Comparison of ENCODE assay signal across 10 cellular contexts in genomic region chr9:133419005-133419404, GRCh38. TPM values are rescaled to one million over a fixed set of nuclear protein-coding genes. Genes with fewer than 3 reads are reported as not detected.
DNase-seq lines count a peak whose midpoint lies in the region; ATAC-seq and TF ChIP-seq lines count a peak whose summit lies in the region.
"Had no signal": no experiment of that assay in that cellular context is flagged by ENCODE, and none has a peak within 500 bp of the region (broad histone marks: within the 10 kb centered on the region; RNA-seq: fewer than 3 reads in every experiment).

No MANE protein-coding gene starts in this region.

- no peak overlapping the region for H2BK15ac ChIP-seq in neuronal stem cell (ENCODE audit: low read length)

- no peak overlapping the region for H2BK120ac ChIP-seq in neuronal stem cell (ENCODE audit: low read depth, low read length)

- no peak overlapping the region for H4K91ac ChIP-seq in neuronal stem cell (ENCODE audit: low read depth, low read length, poor library complexity)

- no peak overlapping the region for H3K27ac ChIP-seq in PC-9
- H3K27ac ChIP-seq in neuronal stem cell (replicated peaks; ENCODE audit: low read length) = no peak overlapping the region

- H4K8ac ChIP-seq in neuronal stem cell (ENCODE audit: low read depth, low read length) = no peak overlapping the region

- H3K79me2 ChIP-seq in PC-9 (ENCODE audit: low read depth) = peaks cover 37% of the 10 kb centered on the region

- DNase-seq in NCI-H2227 (lab: John Stamatoyannopoulos, UW; ENCODE audit: unreplicated experiment) (peak; percentile 21), NCI-H2227 treated with DMSO at 0.1 percent for 48 hours (lab: John Stamatoyannopoulos, UW) (no peak), PC-9 (no peak), neuronal stem cell (ENCODE audit: low spot score) (no peak), kidney glomerular epithelial cell (lab: John Stamatoyannopoulos, UW) (no peak)
- no peak for DNase-seq in effector memory CD8-positive, alpha-beta T cell
- DNase-seq: 8988T had no signal

- peaks cover 40 to 54% of the 10 kb centered on the region in 2 donors for H3K4me1 Mint-ChIP-seq in effector memory CD8-positive, alpha-beta T cell (ENCODE audit: low read depth in 2 of 2)

- peaks cover 21% of the 10 kb centered on the region for H3F3A ChIP-seq in PC-9 (ENCODE audit: insufficient read depth, low read depth)

- ATAC-seq in effector memory CD8-positive, alpha-beta T cell (replicated peaks) = no peak
- ATAC-seq in GM18867 (IDR thresholded peaks at IDR 0.05; ENCODE audit: unreplicated experiment) = no peak
- no peak for ATAC-seq in GM18907 (IDR thresholded peaks at IDR 0.05; ENCODE audit: unreplicated experiment)

- H2BK5ac ChIP-seq in neuronal stem cell (ENCODE audit: low read length) = no peak overlapping the region

- no peak overlapping the region for H3K18ac ChIP-seq in neuronal stem cell (ENCODE audit: low read length)

- H3K27me3 ChIP-seq in PC-9 (ENCODE audit: insufficient read depth, low read depth) (0 out of 2 replicates have a peak, but pooled peaks cover under 1% of the 10 kb centered on the region), neuronal stem cell (ENCODE audit: control insufficient read depth in 3 of 3, insufficient read depth in 3 of 3, low read depth in 1 of 3, low read length in 3 of 3) (no peaks in the 10 kb centered on the region)
- H3K27me3 ChIP-seq: tibial nerve had no signal

- TF ChIP-seq CTCF in PC-9 (conservative IDR thresholded peaks at IDR 0.05) = no peak

- no CpG with 5 or more reads among the region's 13 CpGs for WGBS in neuronal stem cell (ENCODE audit: extremely low coverage in 2 of 2, insufficient read length in 2 of 2, insufficient replicate concordance in 1 of 2), 2 donors

- peaks cover 4% of the 10 kb centered on the region; the same call in 1 of the 2 replicates for H4K20me1 ChIP-seq in PC-9 (ENCODE audit: insufficient read depth)

- no peak overlapping the region for H3K14ac ChIP-seq in neuronal stem cell (ENCODE audit: low read length)

- peak overlapping the region; percentile 84 to 89 for H3K4me3 Mint-ChIP-seq in effector memory CD8-positive, alpha-beta T cell

- H3K79me1 ChIP-seq in neuronal stem cell (ENCODE audit: low read depth, low read length) = peaks cover 2% of the 10 kb centered on the region

- H3K4ac ChIP-seq in neuronal stem cell (ENCODE audit: low read length) = no peak overlapping the region

- H3K27me3 Mint-ChIP-seq in effector memory CD8-positive, alpha-beta T cell = peaks cover 0 to 3% of the 10 kb centered on the region in 2 donors

- peak overlapping the region; percentile 94 to 95 for H3K27ac Mint-ChIP-seq in effector memory CD8-positive, alpha-beta T cell

- H3K9ac ChIP-seq in neuronal stem cell (ENCODE audit: low read depth, low read length, poor library complexity) = no peak overlapping the region

- H2AK5ac ChIP-seq in neuronal stem cell (ENCODE audit: low read depth, low read length) = no peak overlapping the region

- H3K4me1 ChIP-seq in PC-9 (replicated peaks; ENCODE audit: insufficient read depth) (peaks cover 8% of the 10 kb centered on the region), neuronal stem cell (ENCODE audit: control insufficient read depth in 2 of 2, insufficient read depth in 1 of 2, low read depth in 1 of 2, low read length in 2 of 2) (peaks cover 3 to 9% of the 10 kb centered on the region in 2 donors)

- H3K4me3 ChIP-seq in PC-9 = no peak overlapping the region
- peak overlapping the region in 1 of 2 donors; percentile 73 for H3K4me3 ChIP-seq in neuronal stem cell (ENCODE audit: low read length in 2 of 2)

- H2BK12ac ChIP-seq in neuronal stem cell (ENCODE audit: low read length) = no peak overlapping the region

- H2AFZ ChIP-seq in PC-9 (no peak overlapping the region), neuronal stem cell (ENCODE audit: low read length) (no peak overlapping the region)

- CTCF ChIA-PET in PC-9 (lab: Charles Lee) = interaction anchor here (0.6 to 0.7 kb wide), 2 partner anchors 1037 to 1129 kb away, joined by 3 to 5 read pairs; no protein-coding TSS in a partner anchor

- no peak overlapping the region for H3K23ac ChIP-seq in neuronal stem cell (ENCODE audit: low read depth, low read length, poor library complexity)

- no TSS peak for BruUV-seq in PC-9 (replicated peaks; lab: Mats Ljungman, UMichigan)

- H3K9me2 ChIP-seq in PC-9 (ENCODE audit: insufficient read depth) = no peaks in the 10 kb centered on the region

- H3K9me3 ChIP-seq in PC-9 (ENCODE audit: insufficient read depth, low read depth) = no peaks in the 10 kb centered on the region
- H3K9me3 ChIP-seq in neuronal stem cell (replicated peaks in 1 of 2; ENCODE audit: control insufficient read depth in 2 of 2, insufficient read depth in 1 of 2, low read depth in 1 of 2, low read length in 2 of 2) = no peaks in the 10 kb centered on the region
- H3K9me3 ChIP-seq: tibial nerve had no signal

- H3K4me2 ChIP-seq in PC-9 (peak overlapping the region; percentile 74; the same call in 1 of the 2 replicates), neuronal stem cell (ENCODE audit: insufficient read depth, low read length, poor library complexity, severe bottlenecking) (peak overlapping the region; percentile 3)

- H3K9me3 Mint-ChIP-seq in effector memory CD8-positive, alpha-beta T cell = peaks cover 0 to 6% of the 10 kb centered on the region in 2 donors

- POLR2A ChIA-PET in PC-9 (lab: Charles Lee; ENCODE audit: unreplicated experiment) = no interaction called here

- intact Hi-C loops in PC-9 (cut with micrococcal nuclease; ENCODE audit: unreplicated experiment) = no loop called here

- H3K36me3 ChIP-seq in PC-9 (ENCODE audit: low read depth) (no peaks in the 10 kb centered on the region; the same call in 1 of the 2 replicates), neuronal stem cell (replicated peaks in 1 of 2; ENCODE audit: control insufficient read depth in 2 of 2, insufficient read depth in 2 of 2, low read length in 2 of 2) (peaks cover 9 to 26% of the 10 kb centered on the region in 2 donors)

- H3K36me3 Mint-ChIP-seq in effector memory CD8-positive, alpha-beta T cell (ENCODE audit: insufficient read depth) = peaks cover 18% of the 10 kb centered on the region

RNA-seq across cellular contexts. Expression of gene REXO4, which starts 1.2 kb away (rescaled TPM):
- total RNA-seq in PC-9 (2021) = 32.6 and 36.5 TPM in 2 replicates
- 29.0 TPM for polyA plus RNA-seq in neuronal stem cell (2013, experiment 1 of 2)
- 28.1 TPM for polyA plus RNA-seq in neuronal stem cell (2013, experiment 2 of 2)

RNA-seq across cellular contexts. Expression of gene ADAMTS13, which starts 3.2 kb away (rescaled TPM):
- total RNA-seq in PC-9 (2021) = 7.1 and 11.1 TPM in 2 replicates
- 4.0 TPM for polyA plus RNA-seq in neuronal stem cell (2013, experiment 1 of 2)
- 3.9 TPM for polyA plus RNA-seq in neuronal stem cell (2013, experiment 2 of 2)

RNA-seq across cellular contexts. Expression of gene CACFD1, which starts 40.8 kb away (rescaled TPM):
- 28.7 and 32.7 TPM in 2 replicates for total RNA-seq in PC-9 (2021)
- polyA plus RNA-seq in neuronal stem cell (2013, experiment 1 of 2) = 18.8 TPM
- polyA plus RNA-seq in neuronal stem cell (2013, experiment 2 of 2) = 19.4 TPM

RNA-seq across cellular contexts. Expression of gene STKLD1, which starts 42.8 kb away (rescaled TPM):
- 3.1 and 4.8 TPM in 2 replicates for total RNA-seq in PC-9 (2021)
- 1.9 TPM for polyA plus RNA-seq in neuronal stem cell (2013, experiment 1 of 2)
- 1.6 TPM for polyA plus RNA-seq in neuronal stem cell (2013, experiment 2 of 2)

RNA-seq across cellular contexts. Expression of gene SURF4, which starts 43.1 kb away (rescaled TPM):
- total RNA-seq in PC-9 (2021) = 199 and 233 TPM in 2 replicates
- polyA plus RNA-seq in neuronal stem cell (2013, experiment 1 of 2) = 107 TPM
- polyA plus RNA-seq in neuronal stem cell (2013, experiment 2 of 2) = 106 TPM
